8 cellular contexts compared by ENCODE assay signal in genomic region chr6:16591681-16592549, GRCh38.
DNase-seq lines count a peak whose midpoint lies in the region; ATAC-seq, FAIRE-seq and TF ChIP-seq lines count a peak whose summit lies in the region.

No MANE protein-coding gene starts in this region.

- FAIRE-seq in RCC 7860 (lab: Jason Lieb, UNC) = no peak

- no peak overlapping the region for H2AFZ ChIP-seq in OCI-LY7 (ENCODE audit: low read length)

- intact Hi-C loops in activated CD8-positive, alpha-beta T cell treated with anti-CD3 and anti-CD28 coated beads for 36 hours (cut with micrococcal nuclease) = loop anchor here (5.0 kb wide), 1 partner anchor 170 kb away; the partner anchor contains the start of gene ATXN1
- intact Hi-C loops in OCI-LY7 (cut with micrococcal nuclease; ENCODE audit: unreplicated experiment) = loop anchor here (2.0 to 5.0 kb wide), 3 partner anchors 73 to 185 kb away; no protein-coding TSS in a partner anchor

- no peaks in the 10 kb centered on the region for H3K9me3 Mint-ChIP-seq in activated CD8-positive, alpha-beta T cell treated with anti-CD3 and anti-CD28 coated beads for 36 hours
- H3K9me3 Mint-ChIP-seq in activated CD8-positive, alpha-beta T cell treated with anti-CD3 and anti-CD28 coated beads, Interleukin-2, amount 10 ng/mL, durations not matched to agents 7 days and 5 days (ENCODE audit: insufficient read depth) = no peaks in the 10 kb centered on the region

- no peaks in the 10 kb centered on the region for H3K27me3 Mint-ChIP-seq in activated CD8-positive, alpha-beta T cell treated with anti-CD3 and anti-CD28 coated beads for 36 hours
- H3K27me3 Mint-ChIP-seq in activated CD8-positive, alpha-beta T cell treated with anti-CD3 and anti-CD28 coated beads, Interleukin-2, amount 10 ng/mL, durations not matched to agents 7 days and 5 days (ENCODE audit: low read depth) = no peaks in the 10 kb centered on the region

- H3K9me3 ChIP-seq in OCI-LY7 (ENCODE audit: low read length) = no peaks in the 10 kb centered on the region

- H4K20me1 ChIP-seq in OCI-LY7 (ENCODE audit: insufficient read depth, low read length) = no peaks in the 10 kb centered on the region

- peak; percentile 41 for DNase-seq in activated CD8-positive, alpha-beta T cell treated with anti-CD3 and anti-CD28 coated beads for 36 hours
- DNase-seq in activated CD8-positive, alpha-beta T cell treated with anti-CD3 and anti-CD28 coated beads, Interleukin-2, amount 10 ng/mL, durations not matched to agents 7 days and 5 days = no peak
- DNase-seq in OCI-LY7 (ENCODE audit: low spot score) (peak; percentile 10), NCI-H2227 (lab: John Stamatoyannopoulos, UW; ENCODE audit: unreplicated experiment) (no peak), RCC 7860 (ENCODE audit: low spot score) (no peak), DMS153 (lab: John Stamatoyannopoulos, UW) (no peak)
- DNase-seq in stimulated activated naive CD8-positive, alpha-beta T cell treated with anti-CD3 and anti-CD28 coated beads, Interleukin-15, Interleukin-2, amounts not matched to agents 100 U/mL and 50 U/mL, for 24 hours = peak; percentile 23

- no peak overlapping the region for H3K4me3 ChIP-seq in OCI-LY7 (ENCODE audit: low read depth, low read length, poor library complexity, severe bottlenecking)

- peak overlapping the region; percentile 70 for H3K27ac Mint-ChIP-seq in activated CD8-positive, alpha-beta T cell treated with anti-CD3 and anti-CD28 coated beads for 36 hours
- H3K27ac Mint-ChIP-seq in activated CD8-positive, alpha-beta T cell treated with anti-CD3 and anti-CD28 coated beads, Interleukin-2, amount 10 ng/mL, durations not matched to agents 7 days and 5 days = no peak overlapping the region

- peak; percentile 74 for ATAC-seq in activated CD8-positive, alpha-beta T cell treated with anti-CD3 and anti-CD28 coated beads for 36 hours
- ATAC-seq in activated CD8-positive, alpha-beta T cell treated with anti-CD3 and anti-CD28 coated beads, Interleukin-2, amount 10 ng/mL, durations not matched to agents 7 days and 5 days = no peak
- ATAC-seq in HG02763 (IDR thresholded peaks at IDR 0.05; ENCODE audit: unreplicated experiment) = peak; percentile 76
- peak; percentile 89 for ATAC-seq in stimulated activated naive CD8-positive, alpha-beta T cell treated with anti-CD3 and anti-CD28 coated beads, Interleukin-15, Interleukin-2, amounts not matched to agents 100 U/mL and 50 U/mL, for 24 hours

- H3K79me2 ChIP-seq in OCI-LY7 (ENCODE audit: insufficient read depth, low read depth, low read length) = no peaks in the 10 kb centered on the region

- H3K4me2 ChIP-seq in OCI-LY7 (ENCODE audit: low read length) = peak overlapping the region; percentile 29; the same call in 1 of the 2 replicates

- CTCF ChIA-PET in activated CD8-positive, alpha-beta T cell treated with anti-CD3 and anti-CD28 coated beads for 36 hours (lab: Charles Lee) = interaction anchor here (1.1 to 1.6 kb wide), 5 partner anchors 11 to 275 kb away, joined by 3 to 5 read pairs (median 3); no protein-coding TSS in a partner anchor
- CTCF ChIA-PET in activated CD8-positive, alpha-beta T cell treated with anti-CD3 and anti-CD28 coated beads, Interleukin-2, amount 10 ng/mL, durations not matched to agents 7 days and 5 days (lab: Charles Lee) = no interaction called here
- CTCF ChIA-PET in OCI-LY7 (lab: Charles Lee; ENCODE audit: unreplicated experiment) = interaction anchor here (0.9 kb wide), 1 partner anchor 89 kb away, joined by 3 read pairs; no protein-coding TSS in a partner anchor

- no peaks in the 10 kb centered on the region for H3K36me3 ChIP-seq in OCI-LY7 (ENCODE audit: insufficient read depth, low read length)

- peaks cover 29% of the 10 kb centered on the region for H3K36me3 Mint-ChIP-seq in activated CD8-positive, alpha-beta T cell treated with anti-CD3 and anti-CD28 coated beads for 36 hours (ENCODE audit: low read depth)
- H3K36me3 Mint-ChIP-seq in activated CD8-positive, alpha-beta T cell treated with anti-CD3 and anti-CD28 coated beads, Interleukin-2, amount 10 ng/mL, durations not matched to agents 7 days and 5 days (ENCODE audit: low read depth) = peaks cover 6% of the 10 kb centered on the region

- H3K4me3 Mint-ChIP-seq in activated CD8-positive, alpha-beta T cell treated with anti-CD3 and anti-CD28 coated beads for 36 hours = peak overlapping the region; percentile 21
- no peak overlapping the region for H3K4me3 Mint-ChIP-seq in activated CD8-positive, alpha-beta T cell treated with anti-CD3 and anti-CD28 coated beads, Interleukin-2, amount 10 ng/mL, durations not matched to agents 7 days and 5 days

- peaks cover 22% of the 10 kb centered on the region for H3K4me1 Mint-ChIP-seq in activated CD8-positive, alpha-beta T cell treated with anti-CD3 and anti-CD28 coated beads for 36 hours (ENCODE audit: low read depth)
- H3K4me1 Mint-ChIP-seq in activated CD8-positive, alpha-beta T cell treated with anti-CD3 and anti-CD28 coated beads, Interleukin-2, amount 10 ng/mL, durations not matched to agents 7 days and 5 days (ENCODE audit: low read depth) = peaks cover 7% of the 10 kb centered on the region

- no TSS peak for BruUV-seq in OCI-LY7 (replicated peaks; lab: Mats Ljungman, UMichigan)

- POLR2A ChIA-PET in activated CD8-positive, alpha-beta T cell treated with anti-CD3 and anti-CD28 coated beads for 36 hours (lab: Charles Lee) = interaction anchor here (1.0 to 2.5 kb wide), 6 partner anchors 10 to 171 kb away, joined by 3 to 7 read pairs (median 4); partner anchors contain the start of gene ATXN1
- POLR2A ChIA-PET in activated CD8-positive, alpha-beta T cell treated with anti-CD3 and anti-CD28 coated beads, Interleukin-2, amount 10 ng/mL, durations not matched to agents 7 days and 5 days (lab: Charles Lee) = no interaction called here
- POLR2A ChIA-PET in OCI-LY7 (lab: Charles Lee) = interaction anchor here (0.6 to 1.1 kb wide), 7 partner anchors 9 to 1808 kb away, joined by 3 to 4 read pairs (median 3); no protein-coding TSS in a partner anchor

- H3K27ac ChIP-seq in OCI-LY7 (ENCODE audit: low read depth, low read length, poor library complexity, severe bottlenecking) = no peak overlapping the region

- H3K9me2 ChIP-seq in OCI-LY7 (ENCODE audit: insufficient read depth, low read length) = no peaks in the 10 kb centered on the region

- TF ChIP-seq CTCF in activated CD8-positive, alpha-beta T cell treated with anti-CD3 and anti-CD28 coated beads for 36 hours (IDR thresholded peaks at IDR 0.05) = no peak
- TF ChIP-seq CTCF in OCI-LY7 (conservative IDR thresholded peaks at IDR 0.05; ENCODE audit: low read length) = no peak

- H3K4me1 ChIP-seq in OCI-LY7 (ENCODE audit: insufficient read depth, low read length, poor library complexity, severe bottlenecking) = no peaks in the 10 kb centered on the region

Comparison
In these comparisons a context has a peak if more than half of its experiments do, and no peak if none do; other contexts are left out.
1. DNase-seq: peak in activated CD8-positive, alpha-beta T cell treated with anti-CD3 and anti-CD28 coated beads for 36 hours (single experiment), OCI-LY7 (single experiment) and stimulated activated naive CD8-positive, alpha-beta T cell treated with anti-CD3 and anti-CD28 coated beads, Interleukin-15, Interleukin-2, amounts not matched to agents 100 U/mL and 50 U/mL, for 24 hours (single experiment); none in activated CD8-positive, alpha-beta T cell treated with anti-CD3 and anti-CD28 coated beads, Interleukin-2, amount 10 ng/mL, durations not matched to agents 7 days and 5 days (single experiment), NCI-H2227 (single experiment), RCC 7860 (single experiment) and DMS153 (single experiment).